ENCODE assay signal across 1 cellular context in genomic region chr13:45511310-45512147, GRCh38.
TF ChIP-seq lines count a peak whose summit lies in the region.

No MANE protein-coding gene starts in this region.

TF ChIP-seq in GM12878, 131 proteins besides CTCF, POLR2A, EP300 and RAD21 (continued from another document):
- TF ChIP-seq ZNF384 (IDR thresholded peaks at IDR 0.05; ENCODE audit: borderline replicate concordance, low read depth, low read length), result peak; percentile 19; the same call in 1 of the 2 replicates
